Comparison of ENCODE assay signal across 22 cellular contexts in genomic region chr11:86087281-86087680, GRCh38.
"Had no signal": no experiment of that assay in that cellular context is flagged by ENCODE, and none has a peak within 500 bp of the region (broad histone marks: within the 10 kb centered on the region; RNA-seq: fewer than 3 reads in every experiment).

No MANE protein-coding gene starts in this region.

- ATAC-seq: T-cell had no signal

- H3K4me2 ChIP-seq: SK-N-SH had no signal

- DNase-seq: Karpas-422, KG1, MG63, NCI-H1092, NCI-H1105 treated with DMSO at 0.1 percent for 48 hours, NCI-H1417 treated with DMSO at 0.1 percent for 48 hours, NCI-H146, NCI-H1694 treated with DMSO at 0.1 percent for 48 hours, NCI-H2029, NCI-H2081 treated with DMSO at 0.1 percent for 48 hours, NCI-H2171, NCI-H226, NCI-H446, NCI-H510A, NCI-H524 treated with DMSO at 0.1 percent for 48 hours, NCI-H69, NCI-H774, SHP77, SK-N-SH, SW 1271, T-cell had no signal

- H3K4me1 Mint-ChIP-seq: T-cell had no signal

- H3K4me3 Mint-ChIP-seq: T-cell had no signal

- H3K27me3 Mint-ChIP-seq: T-cell had no signal

- H3K4me3 ChIP-seq: MG63 had no signal

- H3K36me3 ChIP-seq: MG63 had no signal

- H3K27me3 ChIP-seq: MG63 had no signal

- H3K9ac ChIP-seq: SK-N-SH had no signal

- H3K27ac Mint-ChIP-seq: T-cell had no signal

- H3K9me3 ChIP-seq: MG63 had no signal

- H3K36me3 Mint-ChIP-seq: T-cell had no signal

- H3K27ac ChIP-seq: RWPE1 had no signal

- H3K9me3 Mint-ChIP-seq: T-cell had no signal
